Comparison of ENCODE assay signal across 30 cellular contexts in genomic region chr7:1480670-1481069, GRCh38.
"Had no signal": no experiment of that assay in that cellular context is flagged by ENCODE, and none has a peak within 500 bp of the region (broad histone marks: within the 10 kb centered on the region; RNA-seq: fewer than 3 reads in every experiment).

No MANE protein-coding gene starts in this region.

- H3K36me3 Mint-ChIP-seq: activated naive CD8-positive, alpha-beta T cell had no signal

- H3K9me3 ChIP-seq: esophagus squamous epithelium, gastroesophageal sphincter, heart right ventricle had no signal

- H3K27ac Mint-ChIP-seq: activated CD4-positive, alpha-beta T cell treated with anti-CD3 and anti-CD28 coated beads, Interleukin-2, amount 10 ng/mL, durations not matched to agents 7 days and 5 days; activated CD8-positive, alpha-beta T cell treated with anti-CD3 and anti-CD28 coated beads for 36 hours; activated naive CD8-positive, alpha-beta T cell; activated T-helper 17 cell treated with anti-CD3 and anti-CD28 coated beads, Interleukin-2, amount 50 U/mL, for 72 hours; effector memory CD8-positive, alpha-beta T cell; T-helper 17 cell; T-helper 2 cell treated with Interferon-gamma antibody and Interleukin-4, amounts not matched to agents 5 μg/mL and 100 μg/mL, for 36 hours had no signal

- H3K27ac ChIP-seq: brain microvascular endothelial cell, epithelial cell of prostate, esophagus squamous epithelium, gastroesophageal sphincter, heart right ventricle had no signal

- H3K27me3 Mint-ChIP-seq: activated CD4-positive, alpha-beta T cell treated with anti-CD3 and anti-CD28 coated beads, Interleukin-2, amount 10 ng/mL, durations not matched to agents 7 days and 5 days; activated CD8-positive, alpha-beta T cell treated with anti-CD3 and anti-CD28 coated beads for 36 hours; activated naive CD8-positive, alpha-beta T cell; activated T-helper 17 cell treated with anti-CD3 and anti-CD28 coated beads, Interleukin-2, amount 50 U/mL, for 72 hours; effector memory CD8-positive, alpha-beta T cell; T-helper 17 cell had no signal

- H3K9me3 Mint-ChIP-seq: activated CD4-positive, alpha-beta T cell treated with anti-CD3 and anti-CD28 coated beads, Interleukin-2, amount 10 ng/mL, durations not matched to agents 7 days and 5 days; activated CD8-positive, alpha-beta T cell treated with anti-CD3 and anti-CD28 coated beads for 36 hours; activated T-cell treated with anti-CD3 and anti-CD28 coated beads, Interleukin-2, amount 50 U/mL, for 4 hours; activated T-helper 17 cell treated with anti-CD3 and anti-CD28 coated beads, Interleukin-2, amount 50 U/mL, for 72 hours; effector memory CD8-positive, alpha-beta T cell; T-helper 2 cell treated with Interferon-gamma antibody and Interleukin-4, amounts not matched to agents 5 μg/mL and 100 μg/mL, for 36 hours had no signal

- H3K4me3 Mint-ChIP-seq: activated CD4-positive, alpha-beta T cell treated with anti-CD3 and anti-CD28 coated beads, Interleukin-2, amount 10 ng/mL, durations not matched to agents 7 days and 5 days; activated CD8-positive, alpha-beta T cell treated with anti-CD3 and anti-CD28 coated beads for 36 hours; activated naive CD8-positive, alpha-beta T cell; activated T-cell treated with anti-CD3 and anti-CD28 coated beads, Interleukin-2, amount 50 U/mL, for 4 hours; activated T-helper 17 cell treated with anti-CD3 and anti-CD28 coated beads, Interleukin-2, amount 50 U/mL, for 72 hours; effector memory CD8-positive, alpha-beta T cell; T-helper 17 cell; T-helper 2 cell treated with Interferon-gamma antibody and Interleukin-4, amounts not matched to agents 5 μg/mL and 100 μg/mL, for 36 hours had no signal

- H3K27me3 ChIP-seq: brain microvascular endothelial cell, esophagus squamous epithelium, gastroesophageal sphincter, heart right ventricle had no signal

- DNase-seq: activated CD4-positive, alpha-beta T cell treated with anti-CD3 and anti-CD28 coated beads for 1 hour; activated CD4-positive, alpha-beta T cell treated with anti-CD3 and anti-CD28 coated beads for 4 hours; activated CD4-positive, alpha-beta T cell treated with anti-CD3 and anti-CD28 coated beads, Interleukin-2, amount 10 ng/mL, durations not matched to agents 7 days and 5 days; activated CD4-positive, alpha-beta T cell treated with anti-CD3 and anti-CD28 coated beads, Interleukin-2, amount 50 U/mL, for 48 hours; activated CD8-positive, alpha-beta memory T cell treated with anti-CD3 and anti-CD28 coated beads for 24 hours; activated CD8-positive, alpha-beta T cell treated with anti-CD3 and anti-CD28 coated beads for 36 hours; activated effector memory CD4-positive, alpha-beta T cell treated with Interleukin-2 at 50 U/mL for 16 hours; activated gamma-delta T cell treated with Interleukin-2 at 50 U/mL for 16 hours; activated naive CD4-positive, alpha-beta T cell treated with anti-CD3 and anti-CD28 coated beads, Interleukin-2, amount 50 U/mL, for 16 hours; activated naive CD4-positive, alpha-beta T cell treated with Interleukin-2 at 50 U/mL for 16 hours; activated T-cell treated with anti-CD3 and anti-CD28 coated beads, Interleukin-2, amount 50 U/mL, for 4 hours; amniotic stem cell; anterior cingulate cortex; brain microvascular endothelial cell; caudate nucleus; cortex of kidney; dermis blood vessel endothelial cell; effector CD4-positive, alpha-beta T cell; effector memory CD8-positive, alpha-beta T cell; esophagus squamous epithelium; foreskin melanocyte; heart right ventricle; T-helper 1 cell; T-helper 17 cell; T1000 had no signal

- H3K4me1 Mint-ChIP-seq: activated CD4-positive, alpha-beta T cell treated with anti-CD3 and anti-CD28 coated beads, Interleukin-2, amount 10 ng/mL, durations not matched to agents 7 days and 5 days; activated T-helper 17 cell treated with anti-CD3 and anti-CD28 coated beads, Interleukin-2, amount 50 U/mL, for 72 hours had no signal

- ATAC-seq: activated CD8-positive, alpha-beta T cell treated with anti-CD3 and anti-CD28 coated beads for 36 hours; activated T-cell treated with anti-CD3 and anti-CD28 coated beads, Interleukin-2, amount 50 U/mL, for 4 hours; activated T-helper 17 cell treated with anti-CD3 and anti-CD28 coated beads, Interleukin-2, amount 50 U/mL, for 72 hours; effector memory CD8-positive, alpha-beta T cell; gastroesophageal sphincter; heart right ventricle; T-helper 17 cell had no signal

- H3K4me3 ChIP-seq: esophagus squamous epithelium, gastroesophageal sphincter, heart right ventricle had no signal

- H3K4me1 ChIP-seq: esophagus squamous epithelium, gastroesophageal sphincter, heart right ventricle had no signal
